In the genomic region with DNA sequence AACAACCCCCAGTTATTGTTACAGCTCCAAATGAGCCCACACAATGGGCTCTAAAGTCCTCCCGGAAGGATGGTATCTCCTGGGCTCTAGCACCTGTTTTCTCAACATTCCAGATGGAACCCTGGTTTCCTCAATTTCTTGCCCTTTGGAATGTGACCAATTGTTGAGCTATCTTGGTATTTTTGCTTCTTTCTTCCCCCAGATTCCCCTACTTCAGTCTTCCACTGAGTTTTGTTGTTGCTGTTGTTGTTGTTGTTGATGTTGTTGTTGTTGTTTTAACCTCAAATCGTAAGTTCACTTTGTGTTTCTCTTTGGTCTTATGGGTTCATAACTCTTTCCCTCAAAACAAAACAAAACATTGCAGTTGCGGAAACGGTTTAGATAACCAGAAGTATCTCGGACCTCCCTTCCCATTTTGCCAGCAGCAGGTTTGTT, we compare ENCODE assay signal across 7 cellular contexts. TPM values are rescaled to one million over a fixed set of nuclear protein-coding genes. Genes with fewer than 3 reads are reported as not detected.
DNase-seq lines count a peak whose midpoint lies in the region; ATAC-seq, FAIRE-seq and TF ChIP-seq lines count a peak whose summit lies in the region.

No MANE protein-coding gene starts in this region.

- no peaks in the 10 kb centered on the region for H3K36me3 ChIP-seq in PC-3 (ENCODE audit: low read depth, low read length)
- H3K36me3 ChIP-seq in trophoblast cell (ENCODE audit: control insufficient read depth in 1 of 2, insufficient read depth in 2 of 2, low read length in 2 of 2) = peaks cover 4 to 7% of the 10 kb centered on the region in 2 experiments

- CTCF ChIA-PET in PC-3 (lab: Charles Lee) = interaction anchor here (0.6 to 2.5 kb wide), 7 partner anchors 13 to 172 kb away, joined by 3 to 80 read pairs (median 8); a partner anchor contains a TSS

- DNase-seq in PC-3 (no peak), epithelial cell of esophagus (ENCODE audit: low read depth) (no peak), trophoblast cell (no peak), kidney tubule cell (ENCODE audit: low spot score) (no peak), GM19239 (ENCODE audit: insufficient read length, low spot score) (no peak)

- H3K14ac ChIP-seq in trophoblast cell (ENCODE audit: low read length) = no peak overlapping the region

- no peak overlapping the region for H3K27ac ChIP-seq in PC-3 (ENCODE audit: low read length)
- no peak overlapping the region for H3K27ac ChIP-seq in trophoblast cell (ENCODE audit: low read depth, low read length)

- H4K91ac ChIP-seq in trophoblast cell (ENCODE audit: low read depth, low read length) = peak overlapping the region; percentile 30

- H3K4me3 ChIP-seq in PC-3 (ENCODE audit: low read length) (peak overlapping the region; percentile 95), epithelial cell of esophagus (ENCODE audit: low read length) (peak overlapping the region; percentile 99), trophoblast cell (ENCODE audit: low read depth, low read length) (no peak overlapping the region)

- POLR2A ChIA-PET in PC-3 (lab: Charles Lee; ENCODE audit: unreplicated experiment) = no interaction called here

- BruUV-seq in PC-3 (replicated peaks; lab: Mats Ljungman, UMichigan) = no TSS peak

- no peak overlapping the region for H3K23ac ChIP-seq in trophoblast cell (ENCODE audit: low read length)

- H4K8ac ChIP-seq in trophoblast cell (ENCODE audit: low read depth, low read length) = peak overlapping the region; percentile 85

- no peaks in the 10 kb centered on the region for H3K9me2 ChIP-seq in PC-3 (replicated peaks; ENCODE audit: low read length)

- H3K4ac ChIP-seq in trophoblast cell (ENCODE audit: low read depth, low read length) = no peak overlapping the region

- peak overlapping the region; percentile 84 for H2AFZ ChIP-seq in PC-3 (ENCODE audit: low read length)
- H2AFZ ChIP-seq in trophoblast cell (ENCODE audit: insufficient read depth, low read length, poor library complexity) = peak overlapping the region; percentile 7

- no peak overlapping the region for H2BK120ac ChIP-seq in trophoblast cell (ENCODE audit: insufficient read depth, low read length, poor library complexity)

- no peaks in the 10 kb centered on the region for H3F3A ChIP-seq in PC-3 (ENCODE audit: low read length, unreplicated experiment)

- H2AK5ac ChIP-seq in trophoblast cell (ENCODE audit: low read length) = no peak overlapping the region

- H3K4me2 ChIP-seq in PC-3 (ENCODE audit: low read length) (peak overlapping the region; percentile 92), trophoblast cell (ENCODE audit: low read length) (peak overlapping the region; percentile 71)

- ATAC-seq in GM19452 (IDR thresholded peaks at IDR 0.05; ENCODE audit: unreplicated experiment) (peak; percentile 8), PC-3 (no peak; the same call in 1 of the 2 replicates), GM21529 (IDR thresholded peaks at IDR 0.05; ENCODE audit: unreplicated experiment) (no peak)

- intact Hi-C loops in PC-3 (cut with micrococcal nuclease) = loop anchor here (1.0 to 5.0 kb wide), 3 partner anchors 38 to 130 kb away; no protein-coding TSS in a partner anchor

- H3K9ac ChIP-seq in PC-3 (ENCODE audit: low read length) (peak overlapping the region; percentile 97), trophoblast cell (ENCODE audit: low read length) (no peak overlapping the region)

- H4K20me1 ChIP-seq in PC-3 (ENCODE audit: low read length) = no peaks in the 10 kb centered on the region

- H3K9me3 ChIP-seq in PC-3 (ENCODE audit: low read length) (no peaks in the 10 kb centered on the region), trophoblast cell (ENCODE audit: insufficient read depth, low read depth, low read length) (no peaks in the 10 kb centered on the region)

- H3K79me2 ChIP-seq in PC-3 (ENCODE audit: low read length) (peaks cover 40% of the 10 kb centered on the region), trophoblast cell (ENCODE audit: control insufficient read depth, insufficient read depth, low read length, poor library complexity) (peaks cover 8% of the 10 kb centered on the region)

- no peak for TF ChIP-seq CTCF in PC-3 (conservative IDR thresholded peaks at IDR 0.05; ENCODE audit: low read depth, low read length)
- no peak for TF ChIP-seq CTCF in epithelial cell of esophagus (IDR thresholded peaks at IDR 0.05; ENCODE audit: insufficient read depth, low read depth, low read length, missing control alignments)

- H2BK12ac ChIP-seq in trophoblast cell (ENCODE audit: low read length) = no peak overlapping the region

- peaks cover 17% of the 10 kb centered on the region for H3K4me1 ChIP-seq in PC-3 (ENCODE audit: insufficient read depth, low read length)
- peaks cover 6 to 7% of the 10 kb centered on the region in 2 experiments for H3K4me1 ChIP-seq in trophoblast cell (ENCODE audit: control insufficient read depth in 1 of 2, insufficient read depth in 2 of 2, low read length in 2 of 2)

- no CpG with 5 or more reads among the region's 5 CpGs for WGBS in trophoblast cell (ENCODE audit: extremely low coverage, insufficient coverage, insufficient read length)

- no peak overlapping the region for H3K18ac ChIP-seq in trophoblast cell (ENCODE audit: low read length)

- no peak overlapping the region for H2BK5ac ChIP-seq in trophoblast cell (ENCODE audit: low read depth, low read length, poor library complexity)

- no peak for FAIRE-seq in GM19239 (lab: Jason Lieb, UNC)

- H3K79me1 ChIP-seq in trophoblast cell (ENCODE audit: low read length) = peaks cover 5% of the 10 kb centered on the region

- H4K12ac ChIP-seq in trophoblast cell (ENCODE audit: low read depth, low read length) = peak overlapping the region; percentile 24

- H3K27me3 ChIP-seq in PC-3 (ENCODE audit: low read length) (no peaks in the 10 kb centered on the region), trophoblast cell (ENCODE audit: insufficient read depth, low read length) (no peaks in the 10 kb centered on the region)

RNA-seq across cellular contexts. Expression of a gene that starts 0.8 kb away (rescaled TPM):
- 102 and 105 TPM in 2 replicates for total RNA-seq in PC-3 (2014; rRNA removed)
- 67.7 and 72.6 TPM in 2 replicates for polyA plus RNA-seq in trophoblast cell (2013)

RNA-seq across cellular contexts. Expression of a gene that starts 12.9 kb away (rescaled TPM):
- total RNA-seq in PC-3 (2014; rRNA removed) = 7.6 and 8.3 TPM in 2 replicates
- polyA plus RNA-seq in trophoblast cell (2013) = 1.3 and 1.7 TPM in 2 replicates

RNA-seq across cellular contexts. Expression of a gene that starts 34.5 kb away (rescaled TPM):
- 21.4 and 32.9 TPM in 2 replicates for total RNA-seq in PC-3 (2014; rRNA removed)
- polyA plus RNA-seq in trophoblast cell (2013) = 36.8 and 42.6 TPM in 2 replicates
